In the genomic region with DNA sequence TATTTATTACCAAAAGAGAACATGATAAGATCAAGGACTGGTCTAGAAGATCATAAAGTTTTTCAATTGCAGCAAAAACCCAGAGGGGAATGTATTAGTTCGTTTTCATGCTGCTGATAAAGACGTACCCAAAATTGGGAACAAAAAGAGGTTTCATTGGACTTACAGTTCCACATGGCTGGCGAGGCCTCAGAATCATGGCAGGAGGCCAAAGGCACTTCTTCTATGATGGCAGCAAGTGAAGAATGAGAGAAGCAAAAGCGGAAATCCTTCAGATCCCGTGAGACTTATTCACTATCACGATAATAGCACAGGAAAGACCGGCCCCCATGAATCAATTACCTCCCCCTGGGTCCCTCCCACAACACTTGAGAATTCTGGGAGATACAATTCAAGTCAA, we compare ENCODE assay signal across 24 cellular contexts.
"Had no signal": no experiment of that assay in that cellular context is flagged by ENCODE, and none has a peak within 500 bp of the region (broad histone marks: within the 10 kb centered on the region; RNA-seq: fewer than 3 reads in every experiment).

No MANE protein-coding gene starts in this region.

- H3K9me3 ChIP-seq: colonic mucosa, gastrocnemius medialis, lower lobe of right lung had no signal

- H3K4me1 ChIP-seq: colonic mucosa, esophagus squamous epithelium, gastrocnemius medialis, left lung, lower lobe of right lung had no signal

- H3K36me3 ChIP-seq: colonic mucosa, esophagus squamous epithelium, gastrocnemius medialis, heart right ventricle, left lung, lower lobe of right lung had no signal

- ATAC-seq: effector memory CD8-positive, alpha-beta T cell; esophagus mucosa; gastrocnemius medialis; heart right ventricle; left cardiac atrium; left lung; left ventricle myocardium superior; lower lobe of right lung; naive thymus-derived CD4-positive, alpha-beta T cell had no signal

- H3K27me3 ChIP-seq: colonic mucosa, esophagus squamous epithelium, gastrocnemius medialis, heart right ventricle, left lung had no signal

- H3K4me3 ChIP-seq: colonic mucosa, esophagus squamous epithelium, gastrocnemius medialis, heart right ventricle, left lung, lower lobe of right lung had no signal

- H3K27ac ChIP-seq: colonic mucosa, epithelial cell of prostate, esophagus squamous epithelium, gastrocnemius medialis, heart right ventricle, left lung, lower lobe of right lung had no signal

- FAIRE-seq: endometrium, islet of Langerhans, keratinocyte had no signal

- DNase-seq: colonic mucosa; cortex of kidney; effector CD8-positive, alpha-beta T cell; effector memory CD8-positive, alpha-beta T cell; endodermal cell; erythroblast; esophagus squamous epithelium; foreskin fibroblast; foreskin melanocyte; gastrocnemius medialis; heart right ventricle; hippocampal formation; left cardiac atrium; left lung; left ventricle myocardium superior; lower lobe of right lung; mesendoderm; midbrain; naive thymus-derived CD4-positive, alpha-beta T cell had no signal
